16 cellular contexts compared by ENCODE assay signal in genomic region chr2:236161531-236161930, GRCh38. TPM values are rescaled to one million over a fixed set of nuclear protein-coding genes. Genes with fewer than 3 reads are reported as not detected.
DNase-seq lines count a peak whose midpoint lies in the region; ATAC-seq and TF ChIP-seq lines count a peak whose summit lies in the region.
"Had no signal": no experiment of that assay in that cellular context is flagged by ENCODE, and none has a peak within 500 bp of the region (broad histone marks: within the 10 kb centered on the region; RNA-seq: fewer than 3 reads in every experiment).

No MANE protein-coding gene starts in this region.

- H3K27me3 ChIP-seq in BLaER1 (peaks cover 93% of the 10 kb centered on the region), endodermal cell (ENCODE audit: control insufficient read depth, insufficient read depth, low read length, poor library complexity, severe bottlenecking) (peaks cover 100% of the 10 kb centered on the region), neuronal stem cell (ENCODE audit: control insufficient read depth in 3 of 3, insufficient read depth in 3 of 3, low read depth in 1 of 3, low read length in 3 of 3) (peaks cover 0 to 97% (median 71%) of the 10 kb centered on the region in 3 experiments)
- H3K27me3 ChIP-seq: SJSA1 had no signal

- H3K36me3 Mint-ChIP-seq in endodermal cell (ENCODE audit: low read depth), result no peaks in the 10 kb centered on the region
- H3K36me3 Mint-ChIP-seq in immature natural killer cell, result no peaks in the 10 kb centered on the region

- H4K91ac ChIP-seq in neuronal stem cell (ENCODE audit: low read depth, low read length, poor library complexity), result no peak overlapping the region

- no peak overlapping the region for H3K27ac ChIP-seq in BLaER1
- peak overlapping the region; percentile 49; the same call in 1 of the 2 replicates for H3K27ac ChIP-seq in HEK293 (ENCODE audit: extremely low read depth, low read depth, low read length)
- no peak overlapping the region for H3K27ac ChIP-seq in endodermal cell (ENCODE audit: low read depth, low read length)
- no peak overlapping the region for H3K27ac ChIP-seq in neuronal stem cell (replicated peaks; ENCODE audit: low read length)
- H3K27ac ChIP-seq: SJSA1 had no signal

- H3K4ac ChIP-seq in neuronal stem cell (ENCODE audit: low read length), result no peak overlapping the region

- CTCF ChIA-PET in HEK293 (lab: Yijun Ruan, JAX), result interaction anchor here (0.6 to 2.1 kb wide), 4 partner anchors 12 to 382 kb away, joined by 3 to 6 read pairs (median 3); no protein-coding TSS in a partner anchor

- WGBS in endodermal cell (ENCODE audit: insufficient coverage in 1 of 2, insufficient read length in 1 of 2), 2 experiments, result 85 to 89% methylated on average over 5 to 12 of the region's 12 CpGs
- no CpG with 5 or more reads among the region's 12 CpGs for WGBS in neuronal stem cell (ENCODE audit: extremely low coverage in 2 of 2, insufficient read length in 2 of 2, insufficient replicate concordance in 1 of 2), 2 donors

- no peak overlapping the region for H2AK5ac ChIP-seq in neuronal stem cell (ENCODE audit: low read depth, low read length)

- no peak overlapping the region for H3K23ac ChIP-seq in neuronal stem cell (ENCODE audit: low read depth, low read length, poor library complexity)

- ATAC-seq in HG02885 (IDR thresholded peaks at IDR 0.05; ENCODE audit: poor library complexity, unreplicated experiment) (no peak), HG03095 (IDR thresholded peaks at IDR 0.05; ENCODE audit: unreplicated experiment) (no peak)

- no peak overlapping the region for H3K27ac Mint-ChIP-seq in endodermal cell
- no peak overlapping the region for H3K27ac Mint-ChIP-seq in immature natural killer cell

- H3K4me1 Mint-ChIP-seq in endodermal cell (peaks cover 14% of the 10 kb centered on the region), immature natural killer cell (peaks cover 9 to 10% of the 10 kb centered on the region in 2 donors)

- no peak overlapping the region for H3K14ac ChIP-seq in neuronal stem cell (ENCODE audit: low read length)

- no peak overlapping the region for H4K8ac ChIP-seq in neuronal stem cell (ENCODE audit: low read depth, low read length)

- peaks cover 67% of the 10 kb centered on the region for H4K20me1 ChIP-seq in BLaER1

- H3K9me3 Mint-ChIP-seq in endodermal cell, result no peaks in the 10 kb centered on the region
- peaks cover 0 to 4% (median 0%) of the 10 kb centered on the region in 6 donors for H3K9me3 Mint-ChIP-seq in immature natural killer cell

- H3K27me3 Mint-ChIP-seq in endodermal cell (ENCODE audit: insufficient read depth), result peaks cover 94% of the 10 kb centered on the region
- H3K27me3 Mint-ChIP-seq in immature natural killer cell (ENCODE audit: low read depth in 3 of 3), result peaks cover 12 to 39% (median 22%) of the 10 kb centered on the region in 3 donors

- no peak overlapping the region for H2BK15ac ChIP-seq in neuronal stem cell (ENCODE audit: low read length)

- no peaks in the 10 kb centered on the region for H3K79me1 ChIP-seq in neuronal stem cell (ENCODE audit: low read depth, low read length)

- DNase-seq in endodermal cell (peak; percentile 48), neuronal stem cell (ENCODE audit: low spot score) (no peak), GM19238 (ENCODE audit: insufficient read length, low spot score) (no peak), immature natural killer cell (no peak)
- DNase-seq: ACHN, IMR-90, NCI-H1417 treated with DMSO at 0.1 percent for 48 hours, NCI-H187 treated with DMSO at 0.1 percent for 48 hours, NCI-H226, NCI-H524 treated with DMSO at 0.1 percent for 48 hours had no signal

- H3K4me3 Mint-ChIP-seq in endodermal cell (no peak overlapping the region), immature natural killer cell (no peak overlapping the region)

- H2BK5ac ChIP-seq in neuronal stem cell (ENCODE audit: low read length), result no peak overlapping the region

- peak overlapping the region; percentile 77 for H3K18ac ChIP-seq in neuronal stem cell (ENCODE audit: low read length)

- no peak overlapping the region for H2BK12ac ChIP-seq in neuronal stem cell (ENCODE audit: low read length)

- TF ChIP-seq CTCF in HEK293 (tag by site-specific recombination; IDR thresholded peaks at IDR 0.05), result no peak
- TF ChIP-seq CTCF in endodermal cell (conservative IDR thresholded peaks at IDR 0.05), result no peak

- H3K4me1 ChIP-seq in BLaER1 (peaks cover 37% of the 10 kb centered on the region), HEK293 (ENCODE audit: control insufficient read depth, insufficient read depth, low read length) (no peaks in the 10 kb centered on the region; the same call in 1 of the 2 replicates), endodermal cell (ENCODE audit: control insufficient read depth, insufficient read depth, low read length) (peaks cover 4% of the 10 kb centered on the region), neuronal stem cell (ENCODE audit: control insufficient read depth in 2 of 2, insufficient read depth in 1 of 2, low read depth in 1 of 2, low read length in 2 of 2) (peaks cover 20 to 53% of the 10 kb centered on the region in 2 donors)

- POLR2A ChIA-PET in HEK293 (lab: Yijun Ruan, JAX), result no interaction called here

- H3K36me3 ChIP-seq in BLaER1, result no peaks in the 10 kb centered on the region
- peaks cover 0 to 21% of the 10 kb centered on the region in 2 experiments; a peak in 1 of 3 replicates for H3K36me3 ChIP-seq in HEK293 (ENCODE audit: control insufficient read depth in 2 of 2, insufficient read depth in 1 of 2, low read length in 2 of 2)
- no peaks in the 10 kb centered on the region for H3K36me3 ChIP-seq in endodermal cell (ENCODE audit: control insufficient read depth, insufficient read depth, low read length)
- peaks cover 0 to 56% of the 10 kb centered on the region in 2 donors for H3K36me3 ChIP-seq in neuronal stem cell (replicated peaks in 1 of 2; ENCODE audit: control insufficient read depth in 2 of 2, insufficient read depth in 2 of 2, low read length in 2 of 2)

- H3K9ac ChIP-seq in BLaER1 (no peak overlapping the region), endodermal cell (ENCODE audit: extremely low read depth, low read length, poor library complexity, severe bottlenecking) (no peak overlapping the region), neuronal stem cell (ENCODE audit: low read depth, low read length, poor library complexity) (no peak overlapping the region)

- no peak overlapping the region for H3K4me3 ChIP-seq in BLaER1
- no peak overlapping the region for H3K4me3 ChIP-seq in HEK293 (ENCODE audit: low read depth, low read length)
- H3K4me3 ChIP-seq in endodermal cell (ENCODE audit: low read length), result no peak overlapping the region
- no peak overlapping the region for H3K4me3 ChIP-seq in neuronal stem cell (ENCODE audit: low read length in 2 of 2)
- H3K4me3 ChIP-seq: SJSA1 had no signal

- 0 out of 2 replicates have a peak overlapping the region, but pooled peaks have one; percentile 9 for H3K4me2 ChIP-seq in BLaER1
- H3K4me2 ChIP-seq in neuronal stem cell (ENCODE audit: insufficient read depth, low read length, poor library complexity, severe bottlenecking), result no peak overlapping the region

- H3K9me3 ChIP-seq in BLaER1 (no peaks in the 10 kb centered on the region), HEK293 (ENCODE audit: control insufficient read depth, insufficient read depth, low read depth, low read length) (no peaks in the 10 kb centered on the region), endodermal cell (ENCODE audit: control insufficient read depth, low read length) (no peaks in the 10 kb centered on the region), neuronal stem cell (replicated peaks in 1 of 2; ENCODE audit: control insufficient read depth in 2 of 2, insufficient read depth in 1 of 2, low read depth in 1 of 2, low read length in 2 of 2) (peaks cover 0 to 2% of the 10 kb centered on the region in 2 donors)
- H3K9me3 ChIP-seq: SJSA1 had no signal

- no peak overlapping the region for H2AFZ ChIP-seq in neuronal stem cell (ENCODE audit: low read length)

- H2BK120ac ChIP-seq in neuronal stem cell (ENCODE audit: low read depth, low read length), result no peak overlapping the region

TF ChIP-seq in HEK293, 187 proteins besides CTCF, POLR2A, EP300 and RAD21:
- TF ChIP-seq ZNF404 (tag by site-specific recombination; IDR thresholded peaks at IDR 0.05) (no peak), ZSCAN4 (tag by site-specific recombination; IDR thresholded peaks at IDR 0.05) (no peak), ZNF10 (tag by site-specific recombination; IDR thresholded peaks at IDR 0.05) (no peak), ZNF629 (tag by site-specific recombination; IDR thresholded peaks at IDR 0.05) (no peak), HOXC10 (CRISPR knock-in tag; IDR thresholded peaks at IDR 0.05) (no peak), ZNF555 (tag by site-specific recombination; conservative IDR thresholded peaks at IDR 0.05) (no peak)

RNA-seq across cellular contexts. Expression of gene GBX2, which starts 6.7 kb away (rescaled TPM):
- under 1 TPM in 1 of 2 donors, not detected in 1; 0.20 TPM for total RNA-seq in endodermal cell
- polyA plus RNA-seq in endodermal cell (2013, experiment 1 of 2), result 26.5 TPM
- 24.3 TPM for polyA plus RNA-seq in endodermal cell (2013, experiment 2 of 2)
- polyA plus RNA-seq in neuronal stem cell (2013, experiment 1 of 2), result 0.24 TPM
- polyA plus RNA-seq in neuronal stem cell (2013, experiment 2 of 2), result 0.37 TPM
- polyA plus RNA-seq in immature natural killer cell, result not detected
- total RNA-seq: HT-29, IMR-90 had no signal
